In genomic region chr9:42365244-42365951, GRCh38 we compare ENCODE assay signal across 8 cellular contexts.
DNase-seq lines count a peak whose midpoint lies in the region; ATAC-seq and TF ChIP-seq lines count a peak whose summit lies in the region.
"Not testable (repeated sequence)": the region's sequence is repeated elsewhere in the genome, so short reads cannot be mapped to it uniquely, and the experiment has no call there.

No MANE protein-coding gene starts in this region.

- POLR2A ChIA-PET in HCT116 (lab: Charles Lee); IMR-90 (lab: Charles Lee; ENCODE audit: unreplicated experiment): not testable (repeated sequence)

- peak; percentile 94 for ATAC-seq in GM19328 (IDR thresholded peaks at IDR 0.05; ENCODE audit: unreplicated experiment)
- peak; percentile 53 for ATAC-seq in HCT116
- ATAC-seq in HG03103 (IDR thresholded peaks at IDR 0.05; ENCODE audit: low read depth, unreplicated experiment): peak; percentile 81
- ATAC-seq in IMR-90 (ENCODE audit: low read depth): peak; percentile 95
- peak; percentile 52 for ATAC-seq in sciatic nerve

- not testable (repeated sequence) for H3K4me2 ChIP-seq in HCT116 (ENCODE audit: low read length); IMR-90 (ENCODE audit: low read depth, low read length); hepatocyte

- not testable (repeated sequence) for H4K20me1 ChIP-seq in HCT116 (ENCODE audit: insufficient read depth); IMR-90 (ENCODE audit: insufficient read depth, low read length); hepatocyte (ENCODE audit: insufficient read depth, poor library complexity, severe bottlenecking)

- not testable (repeated sequence) for H2BK15ac ChIP-seq in IMR-90 (ENCODE audit: low read depth, low read length)

- DNase-seq in Caki2 (ENCODE audit: low read depth) (peak; percentile 62), IMR-90 (peak; percentile 69), brain microvascular endothelial cell (peak; percentile 81), hepatocyte (ENCODE audit: low spot score) (peak; percentile 43)
- not testable (repeated sequence) for DNase-seq in HCT116 (ENCODE audit: low read depth, low spot score); sciatic nerve (ENCODE audit: low spot score)

- H3K14ac ChIP-seq in IMR-90 (replicated peaks; ENCODE audit: low read depth, low read length): not testable (repeated sequence)

- not testable (repeated sequence) for H3K36me3 ChIP-seq in HCT116 (ENCODE audit: control insufficient read depth in 1 of 2, insufficient read depth in 2 of 2, low read length in 2 of 2); IMR-90 (ENCODE audit: control insufficient read depth, insufficient read depth, low read length); brain microvascular endothelial cell (replicated peaks); hepatocyte (replicated peaks; ENCODE audit: insufficient read depth, low read depth)

- not testable (repeated sequence) for H3K23ac ChIP-seq in IMR-90 (ENCODE audit: low read depth, low read length)

- not testable (repeated sequence) for H2BK5ac ChIP-seq in IMR-90 (ENCODE audit: low read depth, low read length, poor library complexity, severe bottlenecking)

- not testable (repeated sequence) for TF ChIP-seq POLR2A in HCT116 (IDR thresholded peaks at IDR 0.05; ENCODE audit: borderline replicate concordance, extremely low read depth, insufficient read depth, insufficient read length); IMR-90 (IDR thresholded peaks at IDR 0.05; ENCODE audit: low read depth, low read length)

- not testable (repeated sequence) for H3K4me1 ChIP-seq in HCT116 (ENCODE audit: control insufficient read depth in 1 of 2, insufficient read depth in 2 of 2, low read length in 2 of 2); IMR-90 (ENCODE audit: control insufficient read depth, insufficient read depth, low read length); hepatocyte (ENCODE audit: insufficient read depth)

- H2AFZ ChIP-seq in HCT116 (ENCODE audit: low read depth, low read length, poor library complexity, severe bottlenecking); IMR-90 (replicated peaks; ENCODE audit: low read length, poor library complexity); hepatocyte: not testable (repeated sequence)

- not testable (repeated sequence) for H4K8ac ChIP-seq in IMR-90 (ENCODE audit: low read depth in 2 of 2, low read length in 2 of 2)

- not testable (repeated sequence) for H3K4ac ChIP-seq in IMR-90 (ENCODE audit: low read depth, low read length)

- not testable (repeated sequence) for H2AK5ac ChIP-seq in IMR-90 (ENCODE audit: low read depth, low read length)

- H3K4me3 ChIP-seq in HCT116 (replicated peaks in 1 of 2; ENCODE audit: low read depth in 1 of 2, low read length in 2 of 2); IMR-90 (ENCODE audit: insufficient read depth, low read depth, low read length); brain microvascular endothelial cell (ENCODE audit: low read depth, low read length); hepatocyte: not testable (repeated sequence)

- H3K79me2 ChIP-seq in HCT116 (ENCODE audit: insufficient read depth, low read length); hepatocyte: not testable (repeated sequence)

- H3K9me3 ChIP-seq in HCT116 (ENCODE audit: control insufficient read depth in 1 of 2, insufficient read depth in 1 of 2, low read depth in 1 of 2, low read length in 2 of 2); IMR-90 (ENCODE audit: control insufficient read depth, insufficient read depth, low read length); hepatocyte (ENCODE audit: low read depth): not testable (repeated sequence)

- intact Hi-C loops in HCT116 (cut with micrococcal nuclease); IMR-90 (cut with micrococcal nuclease); sciatic nerve (cut with DNase I): not testable (repeated sequence)

- in situ Hi-C loops in Caki2 (cut with HindIII; ENCODE audit: low pct_unique_long_range_greater_than_20kb, low sequenced_read_pairs); IMR-90 (cut with MboI; ENCODE audit: low sequenced_read_pairs); brain microvascular endothelial cell (cut with HindIII; ENCODE audit: low pct_ligation_motif_present, low sequenced_read_pairs): not testable (repeated sequence)

- H3K27me3 ChIP-seq in HCT116 (ENCODE audit: insufficient read depth, low read length); IMR-90 (ENCODE audit: control insufficient read depth, insufficient read depth, low read length); brain microvascular endothelial cell (replicated peaks); hepatocyte: not testable (repeated sequence)

- not testable (repeated sequence) for H3K79me1 ChIP-seq in IMR-90 (ENCODE audit: low read depth in 1 of 2, low read length in 2 of 2)

- not testable (repeated sequence) for H3K9me2 ChIP-seq in HCT116 (ENCODE audit: insufficient read depth); hepatocyte (replicated peaks; ENCODE audit: insufficient read depth)

- not testable (repeated sequence) for H4K91ac ChIP-seq in IMR-90 (ENCODE audit: insufficient read depth, low read depth, low read length)

- CTCF ChIA-PET in HCT116 (lab: Charles Lee); IMR-90 (lab: Yijun Ruan, JAX): not testable (repeated sequence)

- H3K18ac ChIP-seq in IMR-90 (ENCODE audit: low read depth, low read length): not testable (repeated sequence)

- not testable (repeated sequence) for TF ChIP-seq CTCF in HCT116 (IDR thresholded peaks at IDR 0.05 in 2 of 3, conservative IDR thresholded peaks at IDR 0.05 in 1 of 3; ENCODE audit: borderline replicate concordance in 1 of 3, insufficient read depth in 1 of 3, low read depth in 2 of 3, low read length in 2 of 3); IMR-90 (conservative IDR thresholded peaks at IDR 0.05; ENCODE audit: low read depth, low read length); brain microvascular endothelial cell (IDR thresholded peaks at IDR 0.05; ENCODE audit: low read depth, low read length, missing control alignments); hepatocyte (IDR thresholded peaks at IDR 0.05; ENCODE audit: poor library complexity)

- not testable (repeated sequence) for H3K9ac ChIP-seq in HCT116 (ENCODE audit: low read length); IMR-90 (ENCODE audit: low read depth, low read length)

- H2BK20ac ChIP-seq in IMR-90 (ENCODE audit: low read depth, low read length): not testable (repeated sequence)

- not testable (repeated sequence) for H3K9me1 ChIP-seq in IMR-90 (ENCODE audit: insufficient read depth, low read length)

- no CpG with 5 or more reads among the region's 7 CpGs for WGBS in IMR-90 (ENCODE audit: extremely low coverage in 2 of 2, insufficient read length in 1 of 2), 2 experiments
- WGBS in hepatocyte (ENCODE audit: low lambda C conversion rate, missing lambda C conversion rate): 78% methylated on average over 7 of the region's 7 CpGs

- H4K5ac ChIP-seq in IMR-90 (ENCODE audit: low read depth, low read length): not testable (repeated sequence)

- H3K27ac ChIP-seq in HCT116 (ENCODE audit: low read depth, low read length); IMR-90 (ENCODE audit: insufficient read depth, low read length); brain microvascular endothelial cell; hepatocyte: not testable (repeated sequence)

- not testable (repeated sequence) for TF ChIP-seq RAD21 in HCT116 (IDR thresholded peaks at IDR 0.05; ENCODE audit: low read depth); IMR-90 (IDR thresholded peaks at IDR 0.05; ENCODE audit: low read length)

- dilution Hi-C loops in IMR-90 (cut with HindIII; ENCODE audit: low sequenced_read_pairs, unreplicated experiment): not testable (repeated sequence)

- not testable (repeated sequence) for H3K56ac ChIP-seq in IMR-90 (ENCODE audit: extremely low read depth, insufficient read depth, low read length)

- H2AK9ac ChIP-seq in IMR-90 (replicated peaks; ENCODE audit: low read depth, low read length, poor library complexity): not testable (repeated sequence)

- BruUV-seq in HCT116 (replicated peaks; lab: Mats Ljungman, UMichigan); IMR-90 (replicated peaks; lab: Mats Ljungman, UMichigan): not testable (repeated sequence)

- H2BK120ac ChIP-seq in IMR-90 (ENCODE audit: low read depth, low read length): not testable (repeated sequence)

- RAD21 ChIA-PET in HCT116 (lab: Charles Lee; ENCODE audit: low non-redundant PET in 1 of 2, low total read pairs in 2 of 2, uncharacterized antibody in 2 of 2, unreplicated experiment in 2 of 2): not testable (repeated sequence)

TF ChIP-seq in IMR-90, 13 proteins besides CTCF, POLR2A, EP300 and RAD21:
- peak; percentile 31; the same call in 1 of the 2 replicates for TF ChIP-seq FOS (IDR thresholded peaks at IDR 0.05; ENCODE audit: low read depth, low read length)
